In the genomic region with DNA sequence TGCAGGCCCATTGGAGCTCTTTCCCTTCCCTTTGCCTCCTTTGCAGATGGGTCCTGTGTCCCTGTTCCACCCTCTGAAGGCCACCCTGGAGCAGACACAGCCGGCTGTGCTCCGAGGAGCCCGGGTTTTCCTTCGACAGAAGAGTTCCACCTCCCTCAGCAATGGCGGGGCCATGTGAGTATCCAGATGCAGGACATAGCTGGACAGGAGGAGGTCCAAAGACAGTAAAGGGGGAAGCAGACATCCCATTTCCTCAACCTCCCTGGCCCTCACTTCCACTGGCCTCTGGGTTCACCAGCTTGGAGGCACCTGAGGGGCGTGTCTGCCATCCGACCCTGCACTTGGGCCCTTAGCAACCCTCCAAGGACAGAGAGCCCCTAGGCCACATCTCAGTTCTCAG, we compare ENCODE assay signal across 20 cellular contexts.
DNase-seq lines count a peak whose midpoint lies in the region; ATAC-seq and TF ChIP-seq lines count a peak whose summit lies in the region.
"Had no signal": no experiment of that assay in that cellular context is flagged by ENCODE, and none has a peak within 500 bp of the region (broad histone marks: within the 10 kb centered on the region; RNA-seq: fewer than 3 reads in every experiment).

No MANE protein-coding gene starts in this region.

- H3K4me3 Mint-ChIP-seq in activated naive CD8-positive, alpha-beta T cell treated with anti-CD3 and anti-CD28 coated beads, Interleukin-2, amount 10 ng/mL, durations not matched to agents 7 days and 5 days = no peak overlapping the region
- H3K4me3 Mint-ChIP-seq in activated naive CD8-positive, alpha-beta T cell treated with anti-CD3 and anti-CD28 coated beads, Interleukin-2, amount 50 U/mL, for 24 hours = no peak overlapping the region
- H3K4me3 Mint-ChIP-seq: B cell had no signal

- intact Hi-C loops in posterior vena cava (cut with DNase I) = no loop called here

- no peaks in the 10 kb centered on the region for H3K36me3 Mint-ChIP-seq in activated naive CD8-positive, alpha-beta T cell treated with anti-CD3 and anti-CD28 coated beads, Interleukin-2, amount 10 ng/mL, durations not matched to agents 7 days and 5 days
- no peaks in the 10 kb centered on the region for H3K36me3 Mint-ChIP-seq in activated naive CD8-positive, alpha-beta T cell treated with anti-CD3 and anti-CD28 coated beads, Interleukin-2, amount 50 U/mL, for 24 hours (ENCODE audit: low read depth)

- no peak for TF ChIP-seq CTCF in coronary artery (IDR thresholded peaks at IDR 0.05)

- no peaks in the 10 kb centered on the region for H3K27me3 Mint-ChIP-seq in activated naive CD8-positive, alpha-beta T cell treated with anti-CD3 and anti-CD28 coated beads, Interleukin-2, amount 10 ng/mL, durations not matched to agents 7 days and 5 days
- H3K27me3 Mint-ChIP-seq in activated naive CD8-positive, alpha-beta T cell treated with anti-CD3 and anti-CD28 coated beads, Interleukin-2, amount 50 U/mL, for 24 hours = peaks cover 2% of the 10 kb centered on the region

- DNase-seq in activated naive CD8-positive, alpha-beta T cell treated with anti-CD3 and anti-CD28 coated beads, Interleukin-2, amount 10 ng/mL, durations not matched to agents 7 days and 5 days = peak; percentile 2
- no peak for DNase-seq in activated naive CD8-positive, alpha-beta T cell treated with anti-CD3 and anti-CD28 coated beads, Interleukin-2, amount 50 U/mL, for 24 hours
- DNase-seq in coronary artery (ENCODE audit: low spot score) (peak; percentile 62), posterior vena cava (ENCODE audit: low spot score) (peak; percentile 61), T-helper 9 cell (no peak), SK-N-DZ (ENCODE audit: low spot score) (no peak)
- DNase-seq: DND-41, GOT3, IMR-90, NCI-H1092 treated with DMSO at 0.1 percent for 48 hours, NCI-H1436 treated with DMSO at 0.1 percent for 48 hours, NCI-H1930, PC-9, SIG-M5 had no signal

- H3K4me3 ChIP-seq in coronary artery = no peak overlapping the region
- H3K4me3 ChIP-seq: A549, GM12878, PC-9 had no signal

- no peak for ATAC-seq in activated naive CD8-positive, alpha-beta T cell treated with anti-CD3 and anti-CD28 coated beads, Interleukin-2, amount 10 ng/mL, durations not matched to agents 7 days and 5 days (ENCODE audit: low read depth)
- no peak for ATAC-seq in activated naive CD8-positive, alpha-beta T cell treated with anti-CD3 and anti-CD28 coated beads, Interleukin-2, amount 50 U/mL, for 24 hours
- no peak for ATAC-seq in GM18867 (IDR thresholded peaks at IDR 0.05; ENCODE audit: unreplicated experiment)
- ATAC-seq: A549, GM12878 had no signal

- POLR2A ChIA-PET in activated naive CD8-positive, alpha-beta T cell treated with anti-CD3 and anti-CD28 coated beads, Interleukin-2, amount 10 ng/mL, durations not matched to agents 7 days and 5 days (lab: Charles Lee) = no interaction called here

- H3K4me1 Mint-ChIP-seq in activated naive CD8-positive, alpha-beta T cell treated with anti-CD3 and anti-CD28 coated beads, Interleukin-2, amount 10 ng/mL, durations not matched to agents 7 days and 5 days = no peaks in the 10 kb centered on the region
- H3K4me1 Mint-ChIP-seq in activated naive CD8-positive, alpha-beta T cell treated with anti-CD3 and anti-CD28 coated beads, Interleukin-2, amount 50 U/mL, for 24 hours = no peaks in the 10 kb centered on the region
- H3K4me1 Mint-ChIP-seq: B cell had no signal

- H3K27ac Mint-ChIP-seq in activated naive CD8-positive, alpha-beta T cell treated with anti-CD3 and anti-CD28 coated beads, Interleukin-2, amount 10 ng/mL, durations not matched to agents 7 days and 5 days = no peak overlapping the region
- H3K27ac Mint-ChIP-seq in activated naive CD8-positive, alpha-beta T cell treated with anti-CD3 and anti-CD28 coated beads, Interleukin-2, amount 50 U/mL, for 24 hours = no peak overlapping the region
- H3K27ac Mint-ChIP-seq: B cell had no signal

- no peak overlapping the region for H3K27ac ChIP-seq in coronary artery
- H3K27ac ChIP-seq: A549, KMS-11, PC-9, RWPE1 had no signal

- H3K9me3 Mint-ChIP-seq in activated naive CD8-positive, alpha-beta T cell treated with anti-CD3 and anti-CD28 coated beads, Interleukin-2, amount 10 ng/mL, durations not matched to agents 7 days and 5 days = no peaks in the 10 kb centered on the region
- H3K9me3 Mint-ChIP-seq in activated naive CD8-positive, alpha-beta T cell treated with anti-CD3 and anti-CD28 coated beads, Interleukin-2, amount 50 U/mL, for 24 hours = no peaks in the 10 kb centered on the region

Comparison
In these comparisons a context has a peak if more than half of its experiments do, and no peak if none do; other contexts are left out.
1. DNase-seq: peak in activated naive CD8-positive, alpha-beta T cell treated with anti-CD3 and anti-CD28 coated beads, Interleukin-2, amount 10 ng/mL, durations not matched to agents 7 days and 5 days (single experiment), coronary artery (single experiment) and posterior vena cava (single experiment); none in activated naive CD8-positive, alpha-beta T cell treated with anti-CD3 and anti-CD28 coated beads, Interleukin-2, amount 50 U/mL, for 24 hours (single experiment), T-helper 9 cell (single experiment) and SK-N-DZ (single experiment).